Comparison of ENCODE assay signal across 16 cellular contexts in genomic region chr18:50422286-50422898, GRCh38. TPM values are rescaled to one million over a fixed set of nuclear protein-coding genes. Genes with fewer than 3 reads are reported as not detected.
A peak's percentile ranks its signal among the peaks of the same experiment; 100 is the strongest.
DNase-seq lines count a peak whose midpoint lies in the region; ATAC-seq and TF ChIP-seq lines count a peak whose summit lies in the region.
"Had no signal": no experiment of that assay in that cellular context is flagged by ENCODE, and none has a peak within 500 bp of the region (broad histone marks: within the 10 kb centered on the region; RNA-seq: fewer than 3 reads in every experiment).

No MANE protein-coding gene starts in this region.

- H2BK15ac ChIP-seq in mesendoderm (replicated peaks; ENCODE audit: low read depth): no peak overlapping the region

- H4K20me1 ChIP-seq in fibroblast of lung (ENCODE audit: control insufficient read depth, extremely low read depth, insufficient read depth, low read length): no peaks in the 10 kb centered on the region

- no peaks in the 10 kb centered on the region for H3K27me3 ChIP-seq in adrenal gland
- no peaks in the 10 kb centered on the region for H3K27me3 ChIP-seq in fibroblast of lung (ENCODE audit: control insufficient read depth, insufficient read depth, low read length)
- H3K27me3 ChIP-seq in mesendoderm (ENCODE audit: insufficient read depth, low read length, poor library complexity): no peaks in the 10 kb centered on the region
- H3K27me3 ChIP-seq: BE2C had no signal

- no peak for ATAC-seq in GM19452 (IDR thresholded peaks at IDR 0.05; ENCODE audit: unreplicated experiment)
- ATAC-seq: A549, GM12878, GM23338 had no signal

- H3K4me1 ChIP-seq in adrenal gland (replicated peaks in 1 of 2) (peaks cover 15 to 27% of the 10 kb centered on the region in 2 donors), fibroblast of lung (ENCODE audit: control insufficient read depth, extremely low read depth, insufficient read depth, low read length) (no peaks in the 10 kb centered on the region), mesendoderm (ENCODE audit: control insufficient read depth, low read depth, low read length) (no peaks in the 10 kb centered on the region)
- H3K4me1 ChIP-seq: A549, BE2C had no signal

- DNase-seq in adrenal gland (peak in 3 of 7 donors; percentile 38 to 62 (median 51)), amniotic epithelial cell (ENCODE audit: low read depth) (peak; percentile 54), fibroblast of lung (ENCODE audit: low read depth in 2 of 2) (peak; percentile 3 to 11), iris pigment epithelial cell (ENCODE audit: low read depth) (peak; percentile 9), erythroblast (lab: John Stamatoyannopoulos, UW) (no peak), mesendoderm (no peak), SK-N-DZ (ENCODE audit: low spot score) (no peak)
- DNase-seq: BE2C; CD4-positive, alpha-beta memory T cell; DMS79; H7 had no signal

- H3K56ac ChIP-seq in mesendoderm (ENCODE audit: low read length): no peak overlapping the region

- WGBS in adrenal gland, 4 donors: 16 to 26% (median 21%) methylated on average over 2 of the region's 2 CpGs
- no CpG with 5 or more reads among the region's 2 CpGs for WGBS in mesendoderm (ENCODE audit: extremely low coverage, insufficient coverage, low lambda C conversion rate)

- no peak overlapping the region for H3K4ac ChIP-seq in mesendoderm (ENCODE audit: low read depth, low read length)

- H2BK120ac ChIP-seq in mesendoderm (ENCODE audit: low read depth, low read length): no peak overlapping the region

- H3K9ac ChIP-seq in fibroblast of lung (ENCODE audit: insufficient read depth, low read length) (no peak overlapping the region), mesendoderm (ENCODE audit: low read length) (no peak overlapping the region)

- TF ChIP-seq POLR2A in adrenal gland (IDR thresholded peaks at IDR 0.05) (peak in 1 of 2 donors; percentile 53), erythroblast (IDR thresholded peaks at IDR 0.05; ENCODE audit: low read length) (no peak)

- H3K9me3 ChIP-seq in adrenal gland (replicated peaks in 1 of 3) (peaks cover 0 to 4% (median 0%) of the 10 kb centered on the region in 3 donors), fibroblast of lung (ENCODE audit: control insufficient read depth, insufficient read depth, low read depth, low read length) (no peaks in the 10 kb centered on the region)
- H3K9me3 ChIP-seq: BE2C had no signal

- no peak overlapping the region for H3K18ac ChIP-seq in mesendoderm (ENCODE audit: low read length)

- no peak overlapping the region for H3K4me2 ChIP-seq in fibroblast of lung (ENCODE audit: extremely low read depth, insufficient read depth, low read length)
- H3K4me2 ChIP-seq in mesendoderm (ENCODE audit: low read length): no peak overlapping the region
- H3K4me2 ChIP-seq: A549, GM23338 had no signal

- no peaks in the 10 kb centered on the region for H3K79me1 ChIP-seq in mesendoderm (ENCODE audit: low read length)

- H2BK5ac ChIP-seq in mesendoderm (ENCODE audit: low read length): no peak overlapping the region

- no peak overlapping the region for H2AFZ ChIP-seq in fibroblast of lung (ENCODE audit: low read length)
- H2AFZ ChIP-seq: GM23338 had no signal

- no peak overlapping the region for H3K4me3 ChIP-seq in adrenal gland
- H3K4me3 ChIP-seq in fibroblast of lung (replicated peaks in 1 of 4; ENCODE audit: control extremely low read depth in 1 of 4, insufficient read depth in 1 of 4, low read depth in 3 of 4, low read length in 4 of 4): no peak overlapping the region
- no peak overlapping the region for H3K4me3 ChIP-seq in mesendoderm (ENCODE audit: low read length)
- H3K4me3 ChIP-seq: A549, GM12878, GM23338 had no signal

- no peak overlapping the region for H2AK5ac ChIP-seq in mesendoderm (ENCODE audit: low read length)

- no peaks in the 10 kb centered on the region for H3K79me2 ChIP-seq in fibroblast of lung (ENCODE audit: control insufficient read depth, insufficient read depth, low read length)
- H3K79me2 ChIP-seq in mesendoderm (ENCODE audit: control insufficient read depth, insufficient read depth, low read length): no peaks in the 10 kb centered on the region

- no peak overlapping the region for H3K23ac ChIP-seq in mesendoderm (ENCODE audit: low read length)

- H4K8ac ChIP-seq in mesendoderm (ENCODE audit: low read depth, low read length): no peak overlapping the region

- H4K5ac ChIP-seq in mesendoderm (ENCODE audit: low read length): no peak overlapping the region

- H3K36me3 ChIP-seq in adrenal gland (replicated peaks in 1 of 2) (no peaks in the 10 kb centered on the region), fibroblast of lung (ENCODE audit: control insufficient read depth, insufficient read depth, low read length) (no peaks in the 10 kb centered on the region), mesendoderm (ENCODE audit: control insufficient read depth, insufficient read depth, low read length) (no peaks in the 10 kb centered on the region)
- H3K36me3 ChIP-seq: BE2C had no signal

- intact Hi-C loops in adrenal gland (cut with DNase I): no loop called here

- H3K27ac ChIP-seq in adrenal gland (peak overlapping the region; percentile 64 to 92 (median 85)), fibroblast of lung (ENCODE audit: insufficient read depth, low read length) (no peak overlapping the region), mesendoderm (ENCODE audit: low read depth, low read length) (no peak overlapping the region)
- H3K27ac ChIP-seq: A549, C4-2B had no signal

- no peak for TF ChIP-seq CTCF in adrenal gland (IDR thresholded peaks at IDR 0.05)
- TF ChIP-seq CTCF in fibroblast of lung (conservative IDR thresholded peaks at IDR 0.05 in 1 of 2, IDR thresholded peaks at IDR 0.05 in 1 of 2; ENCODE audit: low read depth in 1 of 2, low read length in 2 of 2): no peak

RNA-seq across cellular contexts. Expression of gene SKA1, which starts 47.5 kb away (rescaled TPM):
- total RNA-seq in adrenal gland: 1 to 10 TPM in 3 of 8 donors, under 1 TPM in 5; 0.30 to 2.2 (median 0.71) TPM
- under 1 TPM; 0.40 to 0.88 (median 0.40) TPM for polyA plus RNA-seq in adrenal gland
- 1.0 and 4.6 TPM in 2 replicates for total RNA-seq in fibroblast of lung
- polyA plus RNA-seq in fibroblast of lung: 4.2 and 16.3 TPM in 2 replicates
- 2.5 and 10.1 TPM in 2 replicates for polyA plus RNA-seq in fibroblast of lung (2012)
- 1.3 and 7.4 TPM in 2 replicates for polyA minus RNA-seq in fibroblast of lung (ENCODE audit: low replicate concordance)
- polyA plus RNA-seq in mesendoderm (2013, experiment 1 of 2): 48.5 TPM
- polyA plus RNA-seq in mesendoderm (2013, experiment 2 of 2): 46.9 TPM
- 31.9 and 34.4 TPM in 2 replicates for polyA plus RNA-seq in SK-N-DZ (2014; cell fraction: cytosol; rRNA removed)
- 8.1 and 8.9 TPM in 2 replicates for polyA plus RNA-seq in SK-N-DZ (2014; cell fraction: nucleus; rRNA removed)

Comparison
In these comparisons a context has a peak if more than half of its experiments do, and no peak if none do; other contexts are left out.
1. DNase-seq: peak in amniotic epithelial cell (single experiment), fibroblast of lung (2 of 2) and iris pigment epithelial cell (single experiment); none in erythroblast (0 of 2), mesendoderm (single experiment) and SK-N-DZ (single experiment).
2. H3K27ac ChIP-seq: peak in adrenal gland (5 of 5); none in fibroblast of lung (single experiment) and mesendoderm (single experiment).